ENCODE assay signal across 9 cellular contexts in genomic region chr15:74956648-74957300, GRCh38. TPM values are rescaled to one million over a fixed set of nuclear protein-coding genes. Genes with fewer than 3 reads are reported as not detected.
DNase-seq lines count a peak whose midpoint lies in the region; ATAC-seq lines count a peak whose summit lies in the region.
"Had no signal": no experiment of that assay in that cellular context is flagged by ENCODE, and none has a peak within 500 bp of the region (broad histone marks: within the 10 kb centered on the region; RNA-seq: fewer than 3 reads in every experiment).

Gene RPP25, minus strand, starts transcription at chr15:74956772. Its CDS starts 189 bp downstream, at chr15:74956583.

- DNase-seq in NCI-H446 (lab: John Stamatoyannopoulos, UW) (peak; percentile 41 to 78), NCI-H446 treated with DMSO at 0.1 percent for 48 hours (lab: John Stamatoyannopoulos, UW) (no peak), NCI-H226 (peak; percentile 76), lung microvascular endothelial cell (ENCODE audit: low read depth in 2 of 2) (peak; percentile 75 to 82)
- peak; percentile 78 for DNase-seq in activated CD8-positive, alpha-beta T cell treated with anti-CD3 and anti-CD28 coated beads, Interleukin-2, amount 10 ng/mL, durations not matched to agents 7 days and 5 days
- DNase-seq in effector memory CD8-positive, alpha-beta T cell, result peak; percentile 45 to 50 (median 46)
- DNase-seq in stimulated activated CD4-positive, alpha-beta T cell treated with anti-CD3 and anti-CD28 coated beads, TNF-alpha, amount 100 ng/mL, for 24 hours (ENCODE audit: low read depth in 3 of 3), result peak; percentile 29 to 83 (median 51)
- DNase-seq: DND-41 had no signal

- POLR2A ChIA-PET in activated CD8-positive, alpha-beta T cell treated with anti-CD3 and anti-CD28 coated beads, Interleukin-2, amount 10 ng/mL, durations not matched to agents 7 days and 5 days (lab: Charles Lee), result interaction anchor here (0.6 to 1.5 kb wide), 6 partner anchors 18 to 622 kb away, joined by 3 to 4 read pairs (median 4); partner anchors contain the start of genes C15orf39, FAM219B, PPCDC and PTPN9

- peak within 1 kb of the TSS; percentile 39 for H3K27ac Mint-ChIP-seq in activated CD8-positive, alpha-beta T cell treated with anti-CD3 and anti-CD28 coated beads, Interleukin-2, amount 10 ng/mL, durations not matched to agents 7 days and 5 days
- no peak within 1 kb of the TSS for H3K27ac Mint-ChIP-seq in effector memory CD8-positive, alpha-beta T cell

- peak; percentile 53 for ATAC-seq in HG03039 (IDR thresholded peaks at IDR 0.05; ENCODE audit: unreplicated experiment)
- peak; percentile 95 for ATAC-seq in activated CD8-positive, alpha-beta T cell treated with anti-CD3 and anti-CD28 coated beads, Interleukin-2, amount 10 ng/mL, durations not matched to agents 7 days and 5 days
- ATAC-seq in effector memory CD8-positive, alpha-beta T cell (replicated peaks), result peak; percentile 85

- peak within 1 kb of the TSS; percentile 70 for H3K4me3 Mint-ChIP-seq in activated CD8-positive, alpha-beta T cell treated with anti-CD3 and anti-CD28 coated beads, Interleukin-2, amount 10 ng/mL, durations not matched to agents 7 days and 5 days
- H3K4me3 Mint-ChIP-seq in effector memory CD8-positive, alpha-beta T cell, result peak within 1 kb of the TSS; percentile 74 to 75

- peaks cover 44% of the 10 kb centered on the region for H3K27me3 Mint-ChIP-seq in activated CD8-positive, alpha-beta T cell treated with anti-CD3 and anti-CD28 coated beads, Interleukin-2, amount 10 ng/mL, durations not matched to agents 7 days and 5 days (ENCODE audit: low read depth)
- peaks cover 34 to 49% of the 10 kb centered on the region in 2 donors for H3K27me3 Mint-ChIP-seq in effector memory CD8-positive, alpha-beta T cell

- peaks cover 3% of the 10 kb centered on the region for H3K36me3 Mint-ChIP-seq in activated CD8-positive, alpha-beta T cell treated with anti-CD3 and anti-CD28 coated beads, Interleukin-2, amount 10 ng/mL, durations not matched to agents 7 days and 5 days (ENCODE audit: low read depth)
- H3K36me3 Mint-ChIP-seq in effector memory CD8-positive, alpha-beta T cell (ENCODE audit: insufficient read depth), result no peaks in the 10 kb centered on the region

- no peaks in the 10 kb centered on the region for H3K9me3 Mint-ChIP-seq in activated CD8-positive, alpha-beta T cell treated with anti-CD3 and anti-CD28 coated beads, Interleukin-2, amount 10 ng/mL, durations not matched to agents 7 days and 5 days (ENCODE audit: insufficient read depth)
- no peaks in the 10 kb centered on the region for H3K9me3 Mint-ChIP-seq in effector memory CD8-positive, alpha-beta T cell

- H3K4me1 Mint-ChIP-seq in activated CD8-positive, alpha-beta T cell treated with anti-CD3 and anti-CD28 coated beads, Interleukin-2, amount 10 ng/mL, durations not matched to agents 7 days and 5 days (ENCODE audit: low read depth), result peaks cover 50% of the 10 kb centered on the region
- H3K4me1 Mint-ChIP-seq in effector memory CD8-positive, alpha-beta T cell (ENCODE audit: low read depth in 2 of 2), result peaks cover 6 to 15% of the 10 kb centered on the region in 2 donors

- CTCF ChIA-PET in activated CD8-positive, alpha-beta T cell treated with anti-CD3 and anti-CD28 coated beads, Interleukin-2, amount 10 ng/mL, durations not matched to agents 7 days and 5 days (lab: Charles Lee), result interaction anchor here (0.8 to 2.7 kb wide), 11 partner anchors 14 to 247 kb away, joined by 3 to 9 read pairs (median 4); partner anchors contain the start of gene C15orf39

RNA-seq across cellular contexts. Expression of gene RPP25, which starts in this region (rescaled TPM):
- 1 to 10 TPM; 6.5 to 7.2 TPM for total RNA-seq in activated CD8-positive, alpha-beta T cell treated with anti-CD3 and anti-CD28 coated beads, Interleukin-2, amount 10 ng/mL, durations not matched to agents 7 days and 5 days
- 16.6 and 26.0 TPM in 2 replicates for total RNA-seq in lung microvascular endothelial cell
